Comparison of ENCODE assay signal across 11 cellular contexts in genomic region chr21:46081022-46081861, GRCh38. TPM values are rescaled to one million over a fixed set of nuclear protein-coding genes. Genes with fewer than 3 reads are reported as not detected.
DNase-seq lines count a peak whose midpoint lies in the region; ATAC-seq and TF ChIP-seq lines count a peak whose summit lies in the region.
"Had no signal": no experiment of that assay in that cellular context is flagged by ENCODE, and none has a peak within 500 bp of the region (broad histone marks: within the 10 kb centered on the region; RNA-seq: fewer than 3 reads in every experiment).

No MANE protein-coding gene starts in this region.

- no peaks in the 10 kb centered on the region for H3K79me2 ChIP-seq in smooth muscle cell (ENCODE audit: low read depth)
- H3K79me2 ChIP-seq: parathyroid adenoma had no signal

- H3K27ac ChIP-seq in Peyer's patch (no peak overlapping the region), smooth muscle cell (ENCODE audit: low read depth) (peak overlapping the region; percentile 90)
- H3K27ac ChIP-seq: parathyroid adenoma had no signal

- H3K4me2 ChIP-seq in smooth muscle cell = peak overlapping the region; percentile 10

- H3K4me1 Mint-ChIP-seq in activated CD8-positive, alpha-beta T cell treated with anti-CD3 and anti-CD28 coated beads, Interleukin-2, amount 10 ng/mL, durations not matched to agents 7 days and 5 days (ENCODE audit: low read depth) = no peaks in the 10 kb centered on the region
- no peaks in the 10 kb centered on the region for H3K4me1 Mint-ChIP-seq in activated CD8-positive, alpha-beta T cell treated with anti-CD3 and anti-CD28 coated beads for 36 hours (ENCODE audit: low read depth)
- no peaks in the 10 kb centered on the region for H3K4me1 Mint-ChIP-seq in Calu3 (ENCODE audit: low read depth, unreplicated experiment)

- ATAC-seq in activated CD8-positive, alpha-beta T cell treated with anti-CD3 and anti-CD28 coated beads, Interleukin-2, amount 10 ng/mL, durations not matched to agents 7 days and 5 days = no peak
- no peak for ATAC-seq in activated CD8-positive, alpha-beta T cell treated with anti-CD3 and anti-CD28 coated beads for 36 hours

- intact Hi-C loops in activated CD8-positive, alpha-beta T cell treated with anti-CD3 and anti-CD28 coated beads for 36 hours (cut with micrococcal nuclease) = no loop called here
- intact Hi-C loops in Calu3 (cut with micrococcal nuclease; ENCODE audit: unreplicated experiment) = no loop called here

- H3F3A ChIP-seq in smooth muscle cell (ENCODE audit: low read depth) = peaks cover 6% of the 10 kb centered on the region

- H3K36me3 ChIP-seq in Peyer's patch (no peaks in the 10 kb centered on the region), smooth muscle cell (ENCODE audit: low read depth) (no peaks in the 10 kb centered on the region)

- no peak for TF ChIP-seq CTCF in activated CD8-positive, alpha-beta T cell treated with anti-CD3 and anti-CD28 coated beads for 36 hours (IDR thresholded peaks at IDR 0.05)
- TF ChIP-seq CTCF in Peyer's patch (IDR thresholded peaks at IDR 0.05) = no peak
- TF ChIP-seq CTCF in smooth muscle cell (IDR thresholded peaks at IDR 0.05; ENCODE audit: borderline replicate concordance, insufficient read depth, poor library complexity, severe bottlenecking) = no peak
- TF ChIP-seq CTCF in Calu3 (IDR thresholded peaks at IDR 0.05; ENCODE audit: unreplicated experiment) = no peak

- H3K27ac Mint-ChIP-seq in activated CD8-positive, alpha-beta T cell treated with anti-CD3 and anti-CD28 coated beads, Interleukin-2, amount 10 ng/mL, durations not matched to agents 7 days and 5 days = no peak overlapping the region
- no peak overlapping the region for H3K27ac Mint-ChIP-seq in activated CD8-positive, alpha-beta T cell treated with anti-CD3 and anti-CD28 coated beads for 36 hours
- H3K27ac Mint-ChIP-seq in Calu3 (ENCODE audit: unreplicated experiment) = no peak overlapping the region

- peak overlapping the region; percentile 67 for H3K9ac ChIP-seq in smooth muscle cell (ENCODE audit: low read depth)
- H3K9ac ChIP-seq: parathyroid adenoma had no signal

- H3K9me3 Mint-ChIP-seq in activated CD8-positive, alpha-beta T cell treated with anti-CD3 and anti-CD28 coated beads, Interleukin-2, amount 10 ng/mL, durations not matched to agents 7 days and 5 days (ENCODE audit: insufficient read depth) = peaks cover 5% of the 10 kb centered on the region
- H3K9me3 Mint-ChIP-seq in activated CD8-positive, alpha-beta T cell treated with anti-CD3 and anti-CD28 coated beads for 36 hours = no peaks in the 10 kb centered on the region
- H3K9me3 Mint-ChIP-seq in Calu3 (ENCODE audit: low read depth, unreplicated experiment) = no peaks in the 10 kb centered on the region

- BruUV-seq in Calu3 (replicated peaks; lab: Mats Ljungman, UMichigan) = no TSS peak

- H3K36me3 Mint-ChIP-seq in activated CD8-positive, alpha-beta T cell treated with anti-CD3 and anti-CD28 coated beads, Interleukin-2, amount 10 ng/mL, durations not matched to agents 7 days and 5 days (ENCODE audit: low read depth) = peaks cover 2% of the 10 kb centered on the region
- no peaks in the 10 kb centered on the region for H3K36me3 Mint-ChIP-seq in activated CD8-positive, alpha-beta T cell treated with anti-CD3 and anti-CD28 coated beads for 36 hours (ENCODE audit: low read depth)
- peaks cover 5% of the 10 kb centered on the region for H3K36me3 Mint-ChIP-seq in Calu3 (ENCODE audit: insufficient read depth, unreplicated experiment)

- no peak overlapping the region for H3K4me3 Mint-ChIP-seq in activated CD8-positive, alpha-beta T cell treated with anti-CD3 and anti-CD28 coated beads, Interleukin-2, amount 10 ng/mL, durations not matched to agents 7 days and 5 days
- H3K4me3 Mint-ChIP-seq in activated CD8-positive, alpha-beta T cell treated with anti-CD3 and anti-CD28 coated beads for 36 hours = no peak overlapping the region
- H3K4me3 Mint-ChIP-seq in Calu3 (ENCODE audit: low read depth, unreplicated experiment) = no peak overlapping the region

- no peak for TF ChIP-seq POLR2A in Peyer's patch (IDR thresholded peaks at IDR 0.05)

- peaks cover 2% of the 10 kb centered on the region for H3K27me3 Mint-ChIP-seq in activated CD8-positive, alpha-beta T cell treated with anti-CD3 and anti-CD28 coated beads, Interleukin-2, amount 10 ng/mL, durations not matched to agents 7 days and 5 days (ENCODE audit: low read depth)
- no peaks in the 10 kb centered on the region for H3K27me3 Mint-ChIP-seq in activated CD8-positive, alpha-beta T cell treated with anti-CD3 and anti-CD28 coated beads for 36 hours
- peaks cover 24% of the 10 kb centered on the region for H3K27me3 Mint-ChIP-seq in Calu3 (ENCODE audit: unreplicated experiment)

- peak; percentile 17 for DNase-seq in activated CD8-positive, alpha-beta T cell treated with anti-CD3 and anti-CD28 coated beads, Interleukin-2, amount 10 ng/mL, durations not matched to agents 7 days and 5 days
- DNase-seq in activated CD8-positive, alpha-beta T cell treated with anti-CD3 and anti-CD28 coated beads for 36 hours = no peak
- DNase-seq in Peyer's patch (peak in 2 of 3 donors; percentile 40 to 43), kidney tubule cell (ENCODE audit: low spot score) (peak; percentile 55), smooth muscle cell (lab: John Stamatoyannopoulos, UW; ENCODE audit: unreplicated experiment) (no peak), Calu3 (no peak), UCSD-AML1 (lab: John Stamatoyannopoulos, UW; ENCODE audit: unreplicated experiment) (no peak), iPS-NIHi7 (ENCODE audit: extremely low spot score) (no peak)
- DNase-seq: activated gamma-delta T cell treated with Interleukin-2 at 50 U/mL for 16 hours, NCI-H446 had no signal

- 78% methylated on average over 39 of the region's 39 CpGs for WGBS in smooth muscle cell (ENCODE audit: low lambda C conversion rate)

- no peak overlapping the region for H2AFZ ChIP-seq in smooth muscle cell (ENCODE audit: low read depth)
- H2AFZ ChIP-seq: parathyroid adenoma had no signal

- H3K4me3 ChIP-seq in Peyer's patch (no peak overlapping the region), smooth muscle cell (no peak overlapping the region)

- POLR2A ChIA-PET in activated CD8-positive, alpha-beta T cell treated with anti-CD3 and anti-CD28 coated beads, Interleukin-2, amount 10 ng/mL, durations not matched to agents 7 days and 5 days (lab: Charles Lee) = no interaction called here
- POLR2A ChIA-PET in activated CD8-positive, alpha-beta T cell treated with anti-CD3 and anti-CD28 coated beads for 36 hours (lab: Charles Lee) = no interaction called here

- H3K27me3 ChIP-seq in Peyer's patch (no peaks in the 10 kb centered on the region), smooth muscle cell (ENCODE audit: low read depth) (no peaks in the 10 kb centered on the region)

- no peaks in the 10 kb centered on the region for H4K20me1 ChIP-seq in smooth muscle cell (ENCODE audit: low read depth)

- H3K4me1 ChIP-seq in Peyer's patch (no peaks in the 10 kb centered on the region), smooth muscle cell (ENCODE audit: low read depth) (no peaks in the 10 kb centered on the region)
- H3K4me1 ChIP-seq: parathyroid adenoma had no signal

- H3K9me3 ChIP-seq in Peyer's patch (no peaks in the 10 kb centered on the region), smooth muscle cell (replicated peaks; ENCODE audit: low read depth) (no peaks in the 10 kb centered on the region)

- CTCF ChIA-PET in activated CD8-positive, alpha-beta T cell treated with anti-CD3 and anti-CD28 coated beads, Interleukin-2, amount 10 ng/mL, durations not matched to agents 7 days and 5 days (lab: Charles Lee) = no interaction called here
- CTCF ChIA-PET in activated CD8-positive, alpha-beta T cell treated with anti-CD3 and anti-CD28 coated beads for 36 hours (lab: Charles Lee) = no interaction called here
- CTCF ChIA-PET in Calu3 (lab: Charles Lee) = no interaction called here

RNA-seq across cellular contexts. Expression of gene COL6A2, which starts 16.7 kb away (rescaled TPM):
- total RNA-seq in activated CD8-positive, alpha-beta T cell treated with anti-CD3 and anti-CD28 coated beads, Interleukin-2, amount 10 ng/mL, durations not matched to agents 7 days and 5 days = 1 to 10 TPM; 6.0 to 7.2 TPM
- total RNA-seq in activated CD8-positive, alpha-beta T cell treated with anti-CD3 and anti-CD28 coated beads for 36 hours = 10 to 100 TPM; 25.0 to 25.3 TPM
- total RNA-seq in Peyer's patch (1,000 to 10,000 TPM in 1 of 4 donors, 100 to 1,000 TPM in 2, 10 to 100 TPM in 1; 59.9 to 1,087 (median 166) TPM), smooth muscle cell (1,570 and 1,698 TPM in 2 replicates), Calu3 (2022) (3.4 and 3.8 TPM in 2 replicates)
- 2,969 and 4,089 TPM in 2 replicates for polyA plus RNA-seq in smooth muscle cell

Comparison
In these comparisons a context has a peak if more than half of its experiments do, and no peak if none do; other contexts are left out.
1. DNase-seq: peak in activated CD8-positive, alpha-beta T cell treated with anti-CD3 and anti-CD28 coated beads, Interleukin-2, amount 10 ng/mL, durations not matched to agents 7 days and 5 days (single experiment), Peyer's patch (2 of 3) and kidney tubule cell (single experiment); none in activated CD8-positive, alpha-beta T cell treated with anti-CD3 and anti-CD28 coated beads for 36 hours (single experiment), smooth muscle cell (single experiment), Calu3 (single experiment), UCSD-AML1 (single experiment) and iPS-NIHi7 (single experiment).